10 cellular contexts compared by ENCODE assay signal in genomic region chr14:106459971-106460730, GRCh38.
DNase-seq lines count a peak whose midpoint lies in the region; ATAC-seq, FAIRE-seq and TF ChIP-seq lines count a peak whose summit lies in the region.
"Had no signal": no experiment of that assay in that cellular context is flagged by ENCODE, and none has a peak within 500 bp of the region (broad histone marks: within the 10 kb centered on the region; RNA-seq: fewer than 3 reads in every experiment).

No MANE protein-coding gene starts in this region.

- no TSS peak for BruUV-seq in K562 (replicated peaks; lab: Mats Ljungman, UMichigan)

- H3K9me1 ChIP-seq in K562 (ENCODE audit: control insufficient read depth, insufficient read depth, low read length), result no peaks in the 10 kb centered on the region

- CTCF ChIA-PET in K562 (lab: Yijun Ruan, JAX; ENCODE audit: low intra/inter-chr PET ratio), result no interaction called here

- H3K4me1 Mint-ChIP-seq in T-helper 17 cell, result peaks cover 7% of the 10 kb centered on the region

- in situ Hi-C loops in K562 (cut with MboI), result no loop called here

- H3K36me3 Mint-ChIP-seq in T-helper 17 cell (ENCODE audit: low read depth), result no peaks in the 10 kb centered on the region
- H3K36me3 Mint-ChIP-seq: activated naive CD4-positive, alpha-beta T cell treated with anti-CD3 and anti-CD28 coated beads, Interleukin-2, amount 50 U/mL, for 24 hours had no signal

- TF ChIP-seq CTCF in K562 (IDR thresholded peaks at IDR 0.05 in 2 of 3, conservative IDR thresholded peaks at IDR 0.05 in 1 of 3; ENCODE audit: insufficient read depth in 2 of 3, low read depth in 1 of 3, low read length in 3 of 3), result peak; percentile 8 to 23 (median 21); a peak in 3 of 6 replicates

- H3K9ac ChIP-seq in K562 (ENCODE audit: insufficient read depth in 1 of 2, low read depth in 2 of 2, low read length in 2 of 2), result no peak overlapping the region
- H3K9ac ChIP-seq: BLaER1 treated with 17β-estradiol and CSF1 and Interleukin-3, amounts not matched to agents 10 nM and 100 nM had no signal

- POLR2A ChIA-PET in K562 (lab: Yijun Ruan, JAX), result no interaction called here

- no peak overlapping the region for H3K27ac ChIP-seq in K562 (ENCODE audit: extremely low read depth, low read depth, low read length)
- H3K27ac ChIP-seq: BLaER1 treated with 17β-estradiol and CSF1 and Interleukin-3, amounts not matched to agents 10 nM and 100 nM had no signal

- H3K9me3 ChIP-seq in T-helper 17 cell (ENCODE audit: control insufficient read depth, low read length, poor library complexity, severe bottlenecking) (no peaks in the 10 kb centered on the region), K562 (replicated peaks; ENCODE audit: control insufficient read depth, insufficient read depth, low read depth, low read length) (no peaks in the 10 kb centered on the region)
- H3K9me3 ChIP-seq: BLaER1 treated with 17β-estradiol and CSF1 and Interleukin-3, amounts not matched to agents 10 nM and 100 nM had no signal

- H4K20me1 ChIP-seq in K562 (replicated peaks; ENCODE audit: control insufficient read depth, insufficient read depth, low read length), result no peaks in the 10 kb centered on the region
- H4K20me1 ChIP-seq: BLaER1 treated with 17β-estradiol and CSF1 and Interleukin-3, amounts not matched to agents 10 nM and 100 nM had no signal

- TF ChIP-seq RAD21 in K562 (CRISPR knock-in tag; conservative IDR thresholded peaks at IDR 0.05 in 1 of 2, IDR thresholded peaks at IDR 0.05 in 1 of 2), result no peak

- no peak overlapping the region for H3K4me3 Mint-ChIP-seq in T-helper 17 cell
- H3K4me3 Mint-ChIP-seq: activated naive CD4-positive, alpha-beta T cell treated with anti-CD3 and anti-CD28 coated beads, Interleukin-2, amount 50 U/mL, for 24 hours had no signal

- H2AFZ ChIP-seq in K562 (ENCODE audit: low read depth, low read length), result no peak overlapping the region

- no peaks in the 10 kb centered on the region for H3K4me1 ChIP-seq in K562 (replicated peaks in 1 of 2; ENCODE audit: control insufficient read depth in 2 of 2, insufficient read depth in 2 of 2, low read length in 2 of 2)

- no peak overlapping the region for H3K4me2 ChIP-seq in K562 (ENCODE audit: insufficient read depth, low read length)
- H3K4me2 ChIP-seq: BLaER1 treated with 17β-estradiol and CSF1 and Interleukin-3, amounts not matched to agents 10 nM and 100 nM had no signal

- H3K4me3 ChIP-seq in K562, result no peak overlapping the region
- H3K4me3 ChIP-seq: BLaER1 treated with 17β-estradiol and CSF1 and Interleukin-3, amounts not matched to agents 10 nM and 100 nM had no signal

- ATAC-seq in T-helper 17 cell, result peak; percentile 77
- ATAC-seq in K562, result no peak
- no peak for ATAC-seq in GM18861 (IDR thresholded peaks at IDR 0.05; ENCODE audit: unreplicated experiment)

- 71% methylated on average over 8 of the region's 40 CpGs for WGBS in K562 (ENCODE audit: insufficient coverage, low coverage, missing lambda C conversion rate)

- no peaks in the 10 kb centered on the region for H3K36me3 ChIP-seq in K562 (ENCODE audit: control insufficient read depth, insufficient read depth, low read length)
- H3K36me3 ChIP-seq: BLaER1 treated with 17β-estradiol and CSF1 and Interleukin-3, amounts not matched to agents 10 nM and 100 nM had no signal

- peak; percentile 32 for DNase-seq in NCI-H82 (lab: John Stamatoyannopoulos, UW)
- DNase-seq in NCI-H82 treated with DMSO at 0.1 percent for 48 hours (lab: John Stamatoyannopoulos, UW; ENCODE audit: unreplicated experiment), result no peak
- peak; percentile 22 to 67 (median 50) for DNase-seq in T-helper 17 cell
- DNase-seq in K562 (ENCODE audit: extremely low read depth in 1 of 4, low spot score in 3 of 4), result peak; percentile 10 to 17 (median 14)
- peak; percentile 17 to 41 for DNase-seq in stimulated activated CD8-positive, alpha-beta memory T cell treated with anti-CD3 and anti-CD28 coated beads, Interleukin-7, amount 100 ng/mL, for 4 hours (ENCODE audit: low read depth in 2 of 2)
- DNase-seq in NCI-H187 (lab: John Stamatoyannopoulos, UW), result no peak
- no peak for DNase-seq in pons (ENCODE audit: low spot score)

- no peaks in the 10 kb centered on the region for H3K27me3 ChIP-seq in K562 (ENCODE audit: control insufficient read depth in 2 of 2, insufficient read depth in 2 of 2, low read length in 2 of 2)
- H3K27me3 ChIP-seq: BLaER1 treated with 17β-estradiol and CSF1 and Interleukin-3, amounts not matched to agents 10 nM and 100 nM had no signal

- no peak for TF ChIP-seq EP300 in K562 (IDR thresholded peaks at IDR 0.05; ENCODE audit: low read length)

- intact Hi-C loops in K562 (cut with micrococcal nuclease), result no loop called here

- no peak overlapping the region for H3K27ac Mint-ChIP-seq in T-helper 17 cell
- H3K27ac Mint-ChIP-seq: activated naive CD4-positive, alpha-beta T cell treated with anti-CD3 and anti-CD28 coated beads, Interleukin-2, amount 50 U/mL, for 24 hours had no signal

- TF ChIP-seq POLR2A in K562 (conservative IDR thresholded peaks at IDR 0.05), result no peak

- FAIRE-seq in K562 (lab: Jason Lieb, UNC), result no peak

- H3K79me2 ChIP-seq in K562 (ENCODE audit: control insufficient read depth, insufficient read depth, low read length), result no peaks in the 10 kb centered on the region

- H3K27me3 Mint-ChIP-seq in T-helper 17 cell, result peaks cover 14% of the 10 kb centered on the region

TF ChIP-seq in K562, 482 proteins besides CTCF, POLR2A, EP300 and RAD21:
- TF ChIP-seq PRPF4 (IDR thresholded peaks at IDR 0.05; ENCODE audit: insufficient read depth, low read depth, low read length, poor library complexity, severe bottlenecking) (no peak), ZC3H8 (IDR thresholded peaks at IDR 0.05) (no peak), NCOA1 (IDR thresholded peaks at IDR 0.05; ENCODE audit: low read depth) (no peak), CTCFL (IDR thresholded peaks at IDR 0.05; ENCODE audit: borderline replicate concordance, insufficient read depth, low read depth, low read length, poor library complexity, severe bottlenecking) (peak; percentile 18), ZNF184 (CRISPR knock-in tag; IDR thresholded peaks at IDR 0.05) (no peak)

Comparison
In these comparisons a context has a peak if more than half of its experiments do, and no peak if none do; other contexts are left out.
1. DNase-seq: peak in NCI-H82 (single experiment), T-helper 17 cell (3 of 3), K562 (4 of 4) and stimulated activated CD8-positive, alpha-beta memory T cell treated with anti-CD3 and anti-CD28 coated beads, Interleukin-7, amount 100 ng/mL, for 4 hours (2 of 2); none in NCI-H82 treated with DMSO at 0.1 percent for 48 hours (single experiment), NCI-H187 (0 of 2) and pons (single experiment).